In genomic region chrX:77900688-77901087, GRCh38 we compare ENCODE assay signal across 8 cellular contexts. TPM values are rescaled to one million over a fixed set of nuclear protein-coding genes. Genes with fewer than 3 reads are reported as not detected.
DNase-seq lines count a peak whose midpoint lies in the region; ATAC-seq and TF ChIP-seq lines count a peak whose summit lies in the region.

No MANE protein-coding gene starts in this region.

- no peaks in the 10 kb centered on the region for H3K9me3 ChIP-seq in fibroblast of lung (ENCODE audit: control insufficient read depth, insufficient read depth, low read depth, low read length)

- H3K36me3 ChIP-seq in fibroblast of lung (ENCODE audit: control insufficient read depth, insufficient read depth, low read length): no peaks in the 10 kb centered on the region

- TF ChIP-seq CTCF in HFFc6 (IDR thresholded peaks at IDR 0.05) (no peak), fibroblast of lung (conservative IDR thresholded peaks at IDR 0.05 in 1 of 2, IDR thresholded peaks at IDR 0.05 in 1 of 2; ENCODE audit: low read depth in 1 of 2, low read length in 2 of 2) (no peak)

- peak overlapping the region; percentile 93 for H3K4me3 Mint-ChIP-seq in HFFc6

- peaks cover 6% of the 10 kb centered on the region; the same call in 1 of the 2 replicates for H3K36me3 Mint-ChIP-seq in HFFc6 (ENCODE audit: low read depth)

- no peak overlapping the region for H2AFZ ChIP-seq in fibroblast of lung (ENCODE audit: low read length)

- H3K27ac ChIP-seq in fibroblast of lung (ENCODE audit: insufficient read depth, low read length) (peak overlapping the region; percentile 81), skin epidermis (peak overlapping the region in 11 of 21 experiments; percentile 59 to 91 (median 80))

- H3K4me3 ChIP-seq in fibroblast of lung (replicated peaks in 1 of 4; ENCODE audit: control extremely low read depth in 1 of 4, insufficient read depth in 1 of 4, low read depth in 3 of 4, low read length in 4 of 4): peak overlapping the region; percentile 58 to 99 (median 68)
- H3K4me3 ChIP-seq in skin epidermis: peak overlapping the region; percentile 41 to 63 (median 51)

- peaks cover 26% of the 10 kb centered on the region for H3K79me2 ChIP-seq in fibroblast of lung (ENCODE audit: control insufficient read depth, insufficient read depth, low read length)

- no peak for ATAC-seq in HG02678 (IDR thresholded peaks at IDR 0.05; ENCODE audit: unreplicated experiment)

- peaks cover 2% of the 10 kb centered on the region for H3K4me1 ChIP-seq in fibroblast of lung (ENCODE audit: control insufficient read depth, extremely low read depth, insufficient read depth, low read length)

- H3K4me1 Mint-ChIP-seq in HFFc6 (ENCODE audit: low read depth): peaks cover 12% of the 10 kb centered on the region; the same call in 1 of the 2 replicates

- no peak for DNase-seq in HFFc6
- peak; percentile 23 for DNase-seq in SKM-1 treated with dmso at 0.1 percent for 144 hours (lab: John Stamatoyannopoulos, UW; ENCODE audit: unreplicated experiment)
- DNase-seq in fibroblast of lung (ENCODE audit: low read depth in 2 of 2): no peak
- no peak for DNase-seq in nucleus accumbens (lab: John Stamatoyannopoulos, UW)
- DNase-seq in RPMI8226: no peak
- DNase-seq in kidney tubule cell (ENCODE audit: low spot score): no peak

- no peaks in the 10 kb centered on the region for H3K27me3 ChIP-seq in fibroblast of lung (ENCODE audit: control insufficient read depth, insufficient read depth, low read length)

- H3K9me3 Mint-ChIP-seq in HFFc6: no peaks in the 10 kb centered on the region

- peaks cover 4% of the 10 kb centered on the region for H3K27me3 Mint-ChIP-seq in HFFc6 (ENCODE audit: insufficient read depth)

- H4K20me1 ChIP-seq in fibroblast of lung (ENCODE audit: control insufficient read depth, extremely low read depth, insufficient read depth, low read length): no peaks in the 10 kb centered on the region

- H3K27ac Mint-ChIP-seq in HFFc6: peak overlapping the region; percentile 93

- peak overlapping the region; percentile 32 for H3K9ac ChIP-seq in fibroblast of lung (ENCODE audit: insufficient read depth, low read length)

- H3K4me2 ChIP-seq in fibroblast of lung (ENCODE audit: extremely low read depth, insufficient read depth, low read length): peak overlapping the region; percentile 58

RNA-seq across cellular contexts. Expression of gene COX7B, which starts 1.4 kb away (rescaled TPM):
- total RNA-seq in HFFc6 (2021; fragmentation: NEBNext Ultra II Directional; extraction: Animal tissue kit (Norgen Biotek cat#: 25700)): 100 to 1,000 TPM; 196 to 250 (median 231) TPM
- total RNA-seq in fibroblast of lung: 291 and 302 TPM in 2 replicates
- polyA plus RNA-seq in fibroblast of lung: 652 and 660 TPM in 2 replicates
- 532 and 547 TPM in 2 replicates for polyA plus RNA-seq in fibroblast of lung (2012)
- polyA minus RNA-seq in fibroblast of lung (ENCODE audit: low replicate concordance): 28.0 and 57.9 TPM in 2 replicates

RNA-seq across cellular contexts. Expression of gene MAGT1, which starts 5.5 kb away (rescaled TPM):
- total RNA-seq in HFFc6 (2021; fragmentation: NEBNext Ultra II Directional; extraction: Animal tissue kit (Norgen Biotek cat#: 25700)): 10 to 100 TPM; 70.3 to 77.5 (median 74.2) TPM
- total RNA-seq in fibroblast of lung: 156 and 211 TPM in 2 replicates
- 86.2 and 102 TPM in 2 replicates for polyA plus RNA-seq in fibroblast of lung
- 55.8 and 66.6 TPM in 2 replicates for polyA plus RNA-seq in fibroblast of lung (2012)
- polyA minus RNA-seq in fibroblast of lung (ENCODE audit: low replicate concordance): 47.2 and 53.7 TPM in 2 replicates

RNA-seq across cellular contexts. Expression of gene ATP7A, which starts 9.8 kb away (rescaled TPM):
- total RNA-seq in HFFc6 (2021; fragmentation: NEBNext Ultra II Directional; extraction: Animal tissue kit (Norgen Biotek cat#: 25700)): 10 to 100 TPM in 1 of 6 experiments, 1 to 10 TPM in 5; 7.8 to 10.1 (median 8.9) TPM
- total RNA-seq in fibroblast of lung: 13.6 and 18.3 TPM in 2 replicates
- 11.6 and 12.2 TPM in 2 replicates for polyA plus RNA-seq in fibroblast of lung
- polyA plus RNA-seq in fibroblast of lung (2012): 6.7 and 7.2 TPM in 2 replicates
- polyA minus RNA-seq in fibroblast of lung (ENCODE audit: low replicate concordance): 4.2 and 4.4 TPM in 2 replicates
